Comparison of ENCODE assay signal across 26 cellular contexts in the genomic region with DNA sequence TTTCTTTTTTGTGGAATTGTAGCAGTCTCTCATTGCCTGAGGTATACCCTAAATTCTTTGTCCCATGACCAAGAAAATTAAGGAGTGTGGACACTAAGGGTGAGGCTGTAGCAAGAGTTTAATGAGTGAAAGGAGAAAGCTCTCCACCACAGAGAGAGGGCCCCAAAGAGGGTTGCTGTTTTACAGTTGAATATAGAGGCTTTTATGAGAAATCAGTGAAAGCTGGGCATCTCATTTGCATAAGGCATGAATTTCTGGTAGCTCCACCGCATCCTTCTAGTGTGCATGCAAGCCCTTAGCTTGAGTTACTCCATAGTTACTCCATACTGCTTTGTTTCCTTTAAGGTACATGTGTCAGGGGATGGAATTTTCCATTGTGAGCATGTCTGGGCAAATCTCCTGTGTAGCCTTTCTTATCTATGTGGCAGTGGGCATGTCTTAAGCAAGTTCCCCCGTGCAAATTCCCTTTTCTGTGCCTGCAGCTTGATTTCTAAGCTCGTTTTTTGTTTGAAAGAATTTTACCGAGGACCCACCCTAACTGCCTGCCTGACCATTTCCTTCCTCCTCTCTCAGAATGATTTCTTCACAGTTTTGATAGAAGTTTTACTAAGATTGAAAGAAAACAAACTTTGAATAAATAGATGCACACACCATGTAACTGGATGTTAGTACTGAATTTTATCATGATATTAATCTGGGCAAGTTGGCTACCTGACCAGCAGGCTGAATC.
"Had no signal": no experiment of that assay in that cellular context is flagged by ENCODE, and none has a peak within 500 bp of the region (broad histone marks: within the 10 kb centered on the region; RNA-seq: fewer than 3 reads in every experiment).

No MANE protein-coding gene starts in this region.

- H3K27ac ChIP-seq: brain microvascular endothelial cell, coronary artery, gastroesophageal sphincter, heart left ventricle, prostate gland, right atrium auricular region, tibial artery, uterus had no signal

- H3K4me1 ChIP-seq: gastroesophageal sphincter, heart left ventricle, prostate gland, right atrium auricular region, tibial artery, uterus had no signal

- H3K27me3 ChIP-seq: brain microvascular endothelial cell, gastroesophageal sphincter, heart left ventricle, right atrium auricular region, tibial artery, uterus had no signal

- ATAC-seq: activated CD4-positive, CD25-positive, alpha-beta regulatory T cell treated with anti-CD3 and anti-CD28 coated beads, Interleukin-2, amount 50 U/mL, for 24 hours; activated CD8-positive, alpha-beta T cell treated with anti-CD3 and anti-CD28 coated beads, Interleukin-2, amount 10 ng/mL, durations not matched to agents 7 days and 5 days; activated naive CD8-positive, alpha-beta T cell treated with anti-CD3 and anti-CD28 coated beads, Interleukin-2, amount 50 U/mL, for 24 hours; esophagus mucosa; gastroesophageal sphincter; heart left ventricle; left ventricle myocardium superior; naive thymus-derived CD4-positive, alpha-beta T cell had no signal

- FAIRE-seq: endometrium had no signal

- H3K27ac Mint-ChIP-seq: activated CD4-positive, alpha-beta T cell treated with anti-CD3 and anti-CD28 coated beads, Interleukin-2, amount 10 ng/mL, durations not matched to agents 7 days and 5 days; activated CD8-positive, alpha-beta T cell treated with anti-CD3 and anti-CD28 coated beads, Interleukin-2, amount 10 ng/mL, durations not matched to agents 7 days and 5 days; activated naive CD8-positive, alpha-beta T cell treated with anti-CD3 and anti-CD28 coated beads, Interleukin-2, amount 50 U/mL, for 24 hours; activated T-cell treated with anti-CD3 and anti-CD28 coated beads, Interleukin-2, amount 50 U/mL, for 24 hours; activated T-helper 2 cell treated with anti-CD3 and anti-CD28 coated beads, Interferon-gamma antibody, Interleukin-2, Interleukin-4, amounts not matched to agents 10 μg/mL and 5 μg/mL and 100 μg/mL, durations not matched to agents 14 hours and 24 hours and 36 hours; naive thymus-derived CD4-positive, alpha-beta T cell had no signal

- H3K9me3 ChIP-seq: prostate gland had no signal

- DNase-seq: activated CD4-positive, alpha-beta T cell treated with anti-CD3 and anti-CD28 coated beads, Interleukin-2, amount 10 ng/mL, durations not matched to agents 7 days and 5 days; activated CD8-positive, alpha-beta T cell treated with anti-CD3 and anti-CD28 coated beads, Interleukin-2, amount 10 ng/mL, durations not matched to agents 7 days and 5 days; activated naive CD4-positive, alpha-beta T cell treated with Interleukin-2 at 50 U/mL for 16 hours; activated naive CD8-positive, alpha-beta T cell treated with anti-CD3 and anti-CD28 coated beads, Interleukin-2, amount 50 U/mL, for 24 hours; activated T-cell treated with anti-CD3 and anti-CD28 coated beads, Interleukin-2, amount 50 U/mL, for 24 hours; anterior cingulate cortex; brain microvascular endothelial cell; heart left ventricle; kidney glomerular epithelial cell; left ventricle myocardium superior; mesenchymal stem cell; naive thymus-derived CD4-positive, alpha-beta T cell; stimulated activated CD4-positive, alpha-beta T cell treated with anti-CD3 and anti-CD28 coated beads, Interleukin-2, amount 100 ng/mL, for 24 hours; stimulated activated naive CD4-positive, alpha-beta T cell treated with Interleukin-2 at 50 U/mL for 16 hours; substantia nigra; T1000; tibial artery; uterus had no signal

- H3K4me1 Mint-ChIP-seq: activated CD4-positive, alpha-beta T cell treated with anti-CD3 and anti-CD28 coated beads, Interleukin-2, amount 10 ng/mL, durations not matched to agents 7 days and 5 days; activated naive CD8-positive, alpha-beta T cell treated with anti-CD3 and anti-CD28 coated beads, Interleukin-2, amount 50 U/mL, for 24 hours; naive thymus-derived CD4-positive, alpha-beta T cell had no signal

- H3K4me3 ChIP-seq: coronary artery, gastroesophageal sphincter, heart left ventricle, prostate gland, right atrium auricular region, tibial artery, uterus had no signal

- H3K36me3 ChIP-seq: brain microvascular endothelial cell, gastroesophageal sphincter, heart left ventricle, prostate gland, right atrium auricular region, uterus had no signal

- H3K27me3 Mint-ChIP-seq: activated CD4-positive, alpha-beta T cell treated with anti-CD3 and anti-CD28 coated beads, Interleukin-2, amount 10 ng/mL, durations not matched to agents 7 days and 5 days; activated naive CD8-positive, alpha-beta T cell treated with anti-CD3 and anti-CD28 coated beads, Interleukin-2, amount 50 U/mL, for 24 hours; activated T-cell treated with anti-CD3 and anti-CD28 coated beads, Interleukin-2, amount 50 U/mL, for 24 hours had no signal

- H3K4me3 Mint-ChIP-seq: activated CD4-positive, alpha-beta T cell treated with anti-CD3 and anti-CD28 coated beads, Interleukin-2, amount 10 ng/mL, durations not matched to agents 7 days and 5 days; activated CD8-positive, alpha-beta T cell treated with anti-CD3 and anti-CD28 coated beads, Interleukin-2, amount 10 ng/mL, durations not matched to agents 7 days and 5 days; activated naive CD8-positive, alpha-beta T cell treated with anti-CD3 and anti-CD28 coated beads, Interleukin-2, amount 50 U/mL, for 24 hours; activated T-cell treated with anti-CD3 and anti-CD28 coated beads, Interleukin-2, amount 50 U/mL, for 24 hours; naive thymus-derived CD4-positive, alpha-beta T cell had no signal
